Comparison of ENCODE assay signal across 9 cellular contexts in genomic region chrX:154317391-154318000, GRCh38. TPM values are rescaled to one million over a fixed set of nuclear protein-coding genes. Genes with fewer than 3 reads are reported as not detected.
DNase-seq lines count a peak whose midpoint lies in the region; ATAC-seq, FAIRE-seq and TF ChIP-seq lines count a peak whose summit lies in the region.
"Had no signal": no experiment of that assay in that cellular context is flagged by ENCODE, and none has a peak within 500 bp of the region (broad histone marks: within the 10 kb centered on the region; RNA-seq: fewer than 3 reads in every experiment).

No MANE protein-coding gene starts in this region.

- peak; percentile 93 for FAIRE-seq in endothelial cell of umbilical vein (lab: Jason Lieb, UNC)

- H3K9me3 ChIP-seq in endothelial cell of umbilical vein (replicated peaks; ENCODE audit: control insufficient read depth, insufficient read depth, low read length): no peaks in the 10 kb centered on the region

- intact Hi-C loops in endothelial cell of umbilical vein (cut with micrococcal nuclease): no loop called here

- H3K4me3 ChIP-seq in NB4 (ENCODE audit: low read depth, low read length) (no peak overlapping the region), endothelial cell of umbilical vein (replicated peaks in 1 of 3; ENCODE audit: insufficient read depth in 1 of 3, low read depth in 1 of 3, low read length in 3 of 3) (no peak overlapping the region)

- in situ Hi-C loops in G401 (cut with HindIII; ENCODE audit: low sequenced_read_pairs): no loop called here

- POLR2A ChIA-PET in endothelial cell of umbilical vein (lab: Charles Lee): no interaction called here

- TF ChIP-seq POLR2A in NB4 (IDR thresholded peaks at IDR 0.05; ENCODE audit: extremely low read depth, insufficient read length): no peak
- TF ChIP-seq POLR2A in endothelial cell of umbilical vein (IDR thresholded peaks at IDR 0.05; ENCODE audit: low read depth, low read length): no peak

- no peaks in the 10 kb centered on the region for H3K27me3 ChIP-seq in endothelial cell of umbilical vein (ENCODE audit: control insufficient read depth in 2 of 2, insufficient read depth in 2 of 2, low read length in 2 of 2)

- H3K36me3 Mint-ChIP-seq in osteocyte (ENCODE audit: unreplicated experiment): no peaks in the 10 kb centered on the region
- H3K36me3 Mint-ChIP-seq in T-helper 2 cell treated with Interferon-gamma antibody and Interleukin-4, amounts not matched to agents 5 μg/mL and 100 μg/mL, for 36 hours (ENCODE audit: low read depth): no peaks in the 10 kb centered on the region
- H3K36me3 Mint-ChIP-seq: activated naive CD8-positive, alpha-beta T cell had no signal

- no peak overlapping the region for H3K27ac Mint-ChIP-seq in osteocyte (ENCODE audit: unreplicated experiment)
- no peak overlapping the region for H3K27ac Mint-ChIP-seq in T-helper 2 cell treated with Interferon-gamma antibody and Interleukin-4, amounts not matched to agents 5 μg/mL and 100 μg/mL, for 36 hours
- H3K27ac Mint-ChIP-seq: activated naive CD8-positive, alpha-beta T cell had no signal

- H2AFZ ChIP-seq in endothelial cell of umbilical vein (ENCODE audit: low read depth, low read length): peak overlapping the region; percentile 76

- dilution Hi-C loops in endothelial cell of umbilical vein (cut with MboI; ENCODE audit: extremely low pct_ligation_motif_present, low sequenced_read_pairs): no loop called here

- no peaks in the 10 kb centered on the region for H3K9me3 Mint-ChIP-seq in osteocyte (ENCODE audit: unreplicated experiment)
- no peaks in the 10 kb centered on the region for H3K9me3 Mint-ChIP-seq in T-helper 2 cell treated with Interferon-gamma antibody and Interleukin-4, amounts not matched to agents 5 μg/mL and 100 μg/mL, for 36 hours

- no peak overlapping the region for H3K9ac ChIP-seq in endothelial cell of umbilical vein (replicated peaks; ENCODE audit: extremely low read depth, insufficient read depth, low read length)

- H3K4me1 ChIP-seq in endothelial cell of umbilical vein (ENCODE audit: control insufficient read depth, extremely low read depth, insufficient read depth, low read length): no peaks in the 10 kb centered on the region

- H3K9me1 ChIP-seq in endothelial cell of umbilical vein (replicated peaks; ENCODE audit: control insufficient read depth, extremely low read depth, insufficient read depth, low read length): no peaks in the 10 kb centered on the region

- H3K4me1 Mint-ChIP-seq in osteocyte (ENCODE audit: unreplicated experiment): no peaks in the 10 kb centered on the region
- peaks cover 23% of the 10 kb centered on the region for H3K4me1 Mint-ChIP-seq in T-helper 2 cell treated with Interferon-gamma antibody and Interleukin-4, amounts not matched to agents 5 μg/mL and 100 μg/mL, for 36 hours (ENCODE audit: low read depth)

- CTCF ChIA-PET in endothelial cell of umbilical vein (lab: Charles Lee): interaction anchor here (1.2 to 1.9 kb wide), 3 partner anchors 8 to 17 kb away, joined by 3 to 6 read pairs (median 5); no protein-coding TSS in a partner anchor

- DNase-seq in G401 (ENCODE audit: low spot score): peak; percentile 22
- DNase-seq in NB4 (ENCODE audit: low read depth): no peak
- peak; percentile 14 for DNase-seq in endothelial cell of umbilical vein (ENCODE audit: low read depth, low spot score)
- DNase-seq in osteocyte (ENCODE audit: extremely low spot score, unreplicated experiment): no peak
- no peak for DNase-seq in hippocampal formation (lab: John Stamatoyannopoulos, UW)
- no peak for DNase-seq in T-helper 2 cell treated with Interferon-gamma antibody and Interleukin-4, amounts not matched to agents 5 μg/mL and 100 μg/mL, for 36 hours (ENCODE audit: low spot score)

- H4K20me1 ChIP-seq in endothelial cell of umbilical vein (replicated peaks; ENCODE audit: control insufficient read depth, extremely low read depth, insufficient read depth, low read length): no peaks in the 10 kb centered on the region

- peaks cover 30% of the 10 kb centered on the region for H3K27me3 Mint-ChIP-seq in osteocyte (ENCODE audit: unreplicated experiment)
- peaks cover 2% of the 10 kb centered on the region for H3K27me3 Mint-ChIP-seq in T-helper 2 cell treated with Interferon-gamma antibody and Interleukin-4, amounts not matched to agents 5 μg/mL and 100 μg/mL, for 36 hours (ENCODE audit: low read depth)
- H3K27me3 Mint-ChIP-seq: activated naive CD8-positive, alpha-beta T cell had no signal

- H3K79me2 ChIP-seq in endothelial cell of umbilical vein (ENCODE audit: control insufficient read depth, insufficient read depth, low read length): no peaks in the 10 kb centered on the region

- H3K4me3 Mint-ChIP-seq in osteocyte (ENCODE audit: unreplicated experiment): no peak overlapping the region
- no peak overlapping the region for H3K4me3 Mint-ChIP-seq in T-helper 2 cell treated with Interferon-gamma antibody and Interleukin-4, amounts not matched to agents 5 μg/mL and 100 μg/mL, for 36 hours
- H3K4me3 Mint-ChIP-seq: activated naive CD8-positive, alpha-beta T cell had no signal

- no peak for ATAC-seq in GM21447 (IDR thresholded peaks at IDR 0.05; ENCODE audit: unreplicated experiment)
- no peak for ATAC-seq in HG03432 (IDR thresholded peaks at IDR 0.05; ENCODE audit: unreplicated experiment)

- no peak overlapping the region for H3K27ac ChIP-seq in endothelial cell of umbilical vein (ENCODE audit: insufficient read depth, low read depth, low read length)

- H3K4me2 ChIP-seq in endothelial cell of umbilical vein (ENCODE audit: insufficient read depth, low read length): no peak overlapping the region

- no TSS peak for BruUV-seq in endothelial cell of umbilical vein (replicated peaks; lab: Mats Ljungman, UMichigan)

- TF ChIP-seq CTCF in NB4 (IDR thresholded peaks at IDR 0.05; ENCODE audit: low read depth, low read length): peak; percentile 37
- TF ChIP-seq CTCF in endothelial cell of umbilical vein (IDR thresholded peaks at IDR 0.05; ENCODE audit: extremely low read depth in 1 of 2, insufficient read depth in 1 of 2, low read depth in 1 of 2, low read length in 2 of 2): peak; percentile 18 to 46
- TF ChIP-seq CTCF in osteocyte (IDR thresholded peaks at IDR 0.05): peak; percentile 49

- H3K36me3 ChIP-seq in endothelial cell of umbilical vein (ENCODE audit: control insufficient read depth in 2 of 2, extremely low read depth in 1 of 2, insufficient read depth in 2 of 2, low read length in 2 of 2): no peaks in the 10 kb centered on the region

TF ChIP-seq in endothelial cell of umbilical vein, 7 proteins besides CTCF, POLR2A, EP300 and RAD21:
- TF ChIP-seq MYC (IDR thresholded peaks at IDR 0.05; ENCODE audit: low read depth, low read length) (no peak), GATA2 (IDR thresholded peaks at IDR 0.05; ENCODE audit: insufficient read depth, insufficient read length, low read depth, low read length) (no peak), EZH2 (IDR thresholded peaks at IDR 0.05; ENCODE audit: borderline replicate concordance, low read depth, low read length, severe bottlenecking) (no peak), JUN (IDR thresholded peaks at IDR 0.05; ENCODE audit: borderline replicate concordance, insufficient read depth, insufficient read length, low read depth) (no peak), MAX (IDR thresholded peaks at IDR 0.05; ENCODE audit: insufficient read depth, insufficient read length) (no peak), FOS (IDR thresholded peaks at IDR 0.05; ENCODE audit: borderline replicate concordance, insufficient read depth, low read length) (no peak), POLR2AphosphoS5 (IDR thresholded peaks at IDR 0.05; ENCODE audit: insufficient read depth, low read depth, low read length) (no peak)

RNA-seq across cellular contexts. Expression of gene TKTL1, which starts 21.9 kb away (rescaled TPM):
- total RNA-seq in G401 (2014; rRNA removed; shearing (Covaris generic)): not detected in 2 replicates
- not detected in 2 replicates for total RNA-seq in endothelial cell of umbilical vein
- 0.03 TPM in 1 of 2 replicates, not detected in the other for polyA plus RNA-seq in endothelial cell of umbilical vein
- polyA plus RNA-seq in endothelial cell of umbilical vein (2011; cell fraction: cytosol; rRNA removed): not detected in 2 replicates
- polyA plus RNA-seq in endothelial cell of umbilical vein (2011; cell fraction: nucleus; rRNA removed): not detected in 2 replicates
- polyA plus RNA-seq in endothelial cell of umbilical vein (2012): 0.07 TPM in 1 of 2 replicates, not detected in the other
- polyA minus RNA-seq in endothelial cell of umbilical vein: not detected in 2 replicates
- not detected for polyA minus RNA-seq in endothelial cell of umbilical vein (2011; cell fraction: cytosol; rRNA and poly(A)+ RNA removed)
- polyA minus RNA-seq in endothelial cell of umbilical vein (2011; cell fraction: nucleus; rRNA and poly(A)+ RNA removed): not detected in 2 replicates
- total RNA-seq in osteocyte: not detected in 2 replicates

RNA-seq across cellular contexts. Expression of gene TEX28, which starts 22.6 kb away (rescaled TPM):
- not detected in 2 replicates for total RNA-seq in G401 (2014; rRNA removed; shearing (Covaris generic))
- total RNA-seq in endothelial cell of umbilical vein: not detected in 2 replicates
- not detected in 2 replicates for polyA plus RNA-seq in endothelial cell of umbilical vein
- polyA plus RNA-seq in endothelial cell of umbilical vein (2011; cell fraction: cytosol; rRNA removed): not detected in 2 replicates
- polyA plus RNA-seq in endothelial cell of umbilical vein (2011; cell fraction: nucleus; rRNA removed): not detected in 2 replicates
- polyA plus RNA-seq in endothelial cell of umbilical vein (2012): not detected in 2 replicates
- not detected in 2 replicates for polyA minus RNA-seq in endothelial cell of umbilical vein
- not detected for polyA minus RNA-seq in endothelial cell of umbilical vein (2011; cell fraction: cytosol; rRNA and poly(A)+ RNA removed)
- not detected in 2 replicates for polyA minus RNA-seq in endothelial cell of umbilical vein (2011; cell fraction: nucleus; rRNA and poly(A)+ RNA removed)
- total RNA-seq in osteocyte: not detected in 2 replicates

RNA-seq across cellular contexts. Expression of gene FLNA, which starts 56.9 kb away (rescaled TPM):
- 811 and 832 TPM in 2 replicates for total RNA-seq in G401 (2014; rRNA removed; shearing (Covaris generic))
- total RNA-seq in endothelial cell of umbilical vein (1,474 and 1,671 TPM in 2 replicates), osteocyte (2,024 and 2,203 TPM in 2 replicates)
- 658 and 817 TPM in 2 replicates for polyA plus RNA-seq in endothelial cell of umbilical vein
- polyA plus RNA-seq in endothelial cell of umbilical vein (2011; cell fraction: cytosol; rRNA removed): 586 and 692 TPM in 2 replicates
- 1,827 and 2,405 TPM in 2 replicates for polyA plus RNA-seq in endothelial cell of umbilical vein (2011; cell fraction: nucleus; rRNA removed)
- polyA plus RNA-seq in endothelial cell of umbilical vein (2012): 942 and 1,144 TPM in 2 replicates
- 2,274 and 2,423 TPM in 2 replicates for polyA minus RNA-seq in endothelial cell of umbilical vein
- polyA minus RNA-seq in endothelial cell of umbilical vein (2011; cell fraction: cytosol; rRNA and poly(A)+ RNA removed): 691 TPM
- 948 and 1,772 TPM in 2 replicates for polyA minus RNA-seq in endothelial cell of umbilical vein (2011; cell fraction: nucleus; rRNA and poly(A)+ RNA removed)

Comparison
In these comparisons a context has a peak if more than half of its experiments do, and no peak if none do; other contexts are left out.
1. DNase-seq: peak in G401 (single experiment) and endothelial cell of umbilical vein (single experiment); none in NB4 (single experiment), osteocyte (single experiment), hippocampal formation (0 of 2) and T-helper 2 cell treated with Interferon-gamma antibody and Interleukin-4, amounts not matched to agents 5 μg/mL and 100 μg/mL, for 36 hours (single experiment).
2. Peak in every context shown above with its lines, with median percentiles within 50 percentile points of each other: CTCF ChIP-seq.